12 cellular contexts compared by ENCODE assay signal in genomic region chr3:122077293-122078234, GRCh38. TPM values are rescaled to one million over a fixed set of nuclear protein-coding genes. Genes with fewer than 3 reads are reported as not detected.
DNase-seq lines count a peak whose midpoint lies in the region; ATAC-seq lines count a peak whose summit lies in the region.
"Had no signal": no experiment of that assay in that cellular context is flagged by ENCODE, and none has a peak within 500 bp of the region (broad histone marks: within the 10 kb centered on the region; RNA-seq: fewer than 3 reads in every experiment).

No MANE protein-coding gene starts in this region.

- peaks cover 20% of the 10 kb centered on the region for H3K4me1 Mint-ChIP-seq in activated T-cell treated with anti-CD3 and anti-CD28 coated beads, Interleukin-2, amount 50 U/mL, for 4 hours (ENCODE audit: low read depth)
- H3K4me1 Mint-ChIP-seq in stimulated activated naive CD8-positive, alpha-beta T cell treated with anti-CD3 and anti-CD28 coated beads, Interleukin-15, Interleukin-2, amounts not matched to agents 100 ng/mL and 50 ng/mL, for 24 hours (ENCODE audit: low read depth), result peaks cover 47% of the 10 kb centered on the region

- no peak for DNase-seq in activated T-cell treated with anti-CD3 and anti-CD28 coated beads, Interleukin-2, amount 50 U/mL, for 4 hours
- no peak for DNase-seq in activated T-cell treated with anti-CD3 and anti-CD28 coated beads, Interleukin-2, amount 50 U/mL, for 48 hours
- peak; percentile 59 for DNase-seq in SKM-1 (lab: John Stamatoyannopoulos, UW; ENCODE audit: unreplicated experiment)
- no peak for DNase-seq in GM03348 (ENCODE audit: low spot score)
- DNase-seq in iPS-NIHi7 (ENCODE audit: extremely low spot score), result no peak
- DNase-seq: BE2C; KG1; midbrain; stimulated activated CD4-positive, alpha-beta T cell treated with anti-CD3 and anti-CD28 coated beads, Interleukin-4, amount 100 ng/mL, for 24 hours had no signal

- H3K36me3 Mint-ChIP-seq in activated T-cell treated with anti-CD3 and anti-CD28 coated beads, Interleukin-2, amount 50 U/mL, for 4 hours (ENCODE audit: insufficient read depth), result no peaks in the 10 kb centered on the region
- no peaks in the 10 kb centered on the region for H3K36me3 Mint-ChIP-seq in stimulated activated naive CD8-positive, alpha-beta T cell treated with anti-CD3 and anti-CD28 coated beads, Interleukin-15, Interleukin-2, amounts not matched to agents 100 ng/mL and 50 ng/mL, for 24 hours (ENCODE audit: low read depth)

- ATAC-seq in activated T-cell treated with anti-CD3 and anti-CD28 coated beads, Interleukin-2, amount 50 U/mL, for 4 hours, result peak; percentile 18 to 38
- ATAC-seq in HG02852 (IDR thresholded peaks at IDR 0.05; ENCODE audit: unreplicated experiment) (peak; percentile 28), GM21619 (IDR thresholded peaks at IDR 0.05; ENCODE audit: unreplicated experiment) (no peak)

- H3K27me3 Mint-ChIP-seq in activated T-cell treated with anti-CD3 and anti-CD28 coated beads, Interleukin-2, amount 50 U/mL, for 4 hours (ENCODE audit: low read depth), result peaks cover 13% of the 10 kb centered on the region
- peaks cover 39% of the 10 kb centered on the region for H3K27me3 Mint-ChIP-seq in stimulated activated naive CD8-positive, alpha-beta T cell treated with anti-CD3 and anti-CD28 coated beads, Interleukin-15, Interleukin-2, amounts not matched to agents 100 ng/mL and 50 ng/mL, for 24 hours

- H3K27ac Mint-ChIP-seq in stimulated activated naive CD8-positive, alpha-beta T cell treated with anti-CD3 and anti-CD28 coated beads, Interleukin-15, Interleukin-2, amounts not matched to agents 100 ng/mL and 50 ng/mL, for 24 hours, result peak overlapping the region; percentile 82

- peak overlapping the region; percentile 62 for H3K4me3 Mint-ChIP-seq in activated T-cell treated with anti-CD3 and anti-CD28 coated beads, Interleukin-2, amount 50 U/mL, for 4 hours
- peak overlapping the region; percentile 67 for H3K4me3 Mint-ChIP-seq in stimulated activated naive CD8-positive, alpha-beta T cell treated with anti-CD3 and anti-CD28 coated beads, Interleukin-15, Interleukin-2, amounts not matched to agents 100 ng/mL and 50 ng/mL, for 24 hours

- H3K9me3 Mint-ChIP-seq in activated T-cell treated with anti-CD3 and anti-CD28 coated beads, Interleukin-2, amount 50 U/mL, for 4 hours, result no peaks in the 10 kb centered on the region
- H3K9me3 Mint-ChIP-seq in stimulated activated naive CD8-positive, alpha-beta T cell treated with anti-CD3 and anti-CD28 coated beads, Interleukin-15, Interleukin-2, amounts not matched to agents 100 ng/mL and 50 ng/mL, for 24 hours, result no peaks in the 10 kb centered on the region

RNA-seq across cellular contexts. Expression of gene CD86, which starts 22.4 kb away (rescaled TPM):
- 1 to 10 TPM; 1.8 to 4.7 (median 2.0) TPM for total RNA-seq in activated T-cell treated with anti-CD3 and anti-CD28 coated beads, Interleukin-2, amount 50 U/mL, for 4 hours

RNA-seq across cellular contexts. Expression of gene ILDR1, which starts 55.5 kb away (rescaled TPM):
- under 1 TPM in 1 of 3 donors, not detected in 2; 0.18 TPM for total RNA-seq in activated T-cell treated with anti-CD3 and anti-CD28 coated beads, Interleukin-2, amount 50 U/mL, for 4 hours
